Comparison of ENCODE assay signal across 18 cellular contexts in genomic region chr6:149053848-149054558, GRCh38.
DNase-seq lines count a peak whose midpoint lies in the region; ATAC-seq and TF ChIP-seq lines count a peak whose summit lies in the region.
"Had no signal": no experiment of that assay in that cellular context is flagged by ENCODE, and none has a peak within 500 bp of the region (broad histone marks: within the 10 kb centered on the region; RNA-seq: fewer than 3 reads in every experiment).

No MANE protein-coding gene starts in this region.

- no peak overlapping the region for H3K27ac Mint-ChIP-seq in activated CD4-positive, alpha-beta T cell treated with anti-CD3 and anti-CD28 coated beads, Interleukin-2, amount 10 ng/mL, durations not matched to agents 24 days and 14 days
- peak overlapping the region; percentile 57 for H3K27ac Mint-ChIP-seq in activated naive CD8-positive, alpha-beta T cell treated with anti-CD3 and anti-CD28 coated beads, Interleukin-2, amount 50 U/mL, for 24 hours
- peak overlapping the region; percentile 84 for H3K27ac Mint-ChIP-seq in stimulated activated naive B cell treated with anti-CD40 and anti-IgM and Interleukin-4, amounts not matched to agents 10 μg/mL and 1 μg/mL and 100 μg/mL, for 72 hours
- H3K27ac Mint-ChIP-seq: activated naive CD4-positive, alpha-beta T cell treated with anti-CD3 and anti-CD28 coated beads, Interleukin-2, amount 50 U/mL, for 72 hours had no signal

- H3K36me3 Mint-ChIP-seq in activated CD4-positive, alpha-beta T cell treated with anti-CD3 and anti-CD28 coated beads, Interleukin-2, amount 10 ng/mL, durations not matched to agents 24 days and 14 days (ENCODE audit: low read depth) = peaks cover 8% of the 10 kb centered on the region
- H3K36me3 Mint-ChIP-seq in activated naive CD8-positive, alpha-beta T cell treated with anti-CD3 and anti-CD28 coated beads, Interleukin-2, amount 50 U/mL, for 24 hours (ENCODE audit: low read depth) = no peaks in the 10 kb centered on the region
- peaks cover 15 to 16% of the 10 kb centered on the region in 2 donors for H3K36me3 Mint-ChIP-seq in stimulated activated naive B cell treated with anti-CD40 and anti-IgM and Interleukin-4, amounts not matched to agents 10 μg/mL and 1 μg/mL and 100 μg/mL, for 72 hours

- TF ChIP-seq POLR2A in lower leg skin (IDR thresholded peaks at IDR 0.05) = no peak

- H3K27me3 Mint-ChIP-seq in activated CD4-positive, alpha-beta T cell treated with anti-CD3 and anti-CD28 coated beads, Interleukin-2, amount 10 ng/mL, durations not matched to agents 24 days and 14 days = no peaks in the 10 kb centered on the region
- H3K27me3 Mint-ChIP-seq in activated naive CD8-positive, alpha-beta T cell treated with anti-CD3 and anti-CD28 coated beads, Interleukin-2, amount 50 U/mL, for 24 hours = no peaks in the 10 kb centered on the region
- no peaks in the 10 kb centered on the region for H3K27me3 Mint-ChIP-seq in stimulated activated naive B cell treated with anti-CD40 and anti-IgM and Interleukin-4, amounts not matched to agents 10 μg/mL and 1 μg/mL and 100 μg/mL, for 72 hours

- no peak overlapping the region for H3K4me3 Mint-ChIP-seq in activated CD4-positive, alpha-beta T cell treated with anti-CD3 and anti-CD28 coated beads, Interleukin-2, amount 10 ng/mL, durations not matched to agents 24 days and 14 days
- H3K4me3 Mint-ChIP-seq in activated naive CD8-positive, alpha-beta T cell treated with anti-CD3 and anti-CD28 coated beads, Interleukin-2, amount 50 U/mL, for 24 hours = no peak overlapping the region
- peak overlapping the region; percentile 20 to 62 for H3K4me3 Mint-ChIP-seq in stimulated activated naive B cell treated with anti-CD40 and anti-IgM and Interleukin-4, amounts not matched to agents 10 μg/mL and 1 μg/mL and 100 μg/mL, for 72 hours

- peaks cover 32% of the 10 kb centered on the region for H3K4me1 Mint-ChIP-seq in activated CD4-positive, alpha-beta T cell treated with anti-CD3 and anti-CD28 coated beads, Interleukin-2, amount 10 ng/mL, durations not matched to agents 24 days and 14 days
- peaks cover 28% of the 10 kb centered on the region for H3K4me1 Mint-ChIP-seq in activated naive CD8-positive, alpha-beta T cell treated with anti-CD3 and anti-CD28 coated beads, Interleukin-2, amount 50 U/mL, for 24 hours
- peaks cover 15 to 34% of the 10 kb centered on the region in 2 donors for H3K4me1 Mint-ChIP-seq in stimulated activated naive B cell treated with anti-CD40 and anti-IgM and Interleukin-4, amounts not matched to agents 10 μg/mL and 1 μg/mL and 100 μg/mL, for 72 hours

- intact Hi-C loops in activated CD4-positive, alpha-beta T cell treated with anti-CD3 and anti-CD28 coated beads, Interleukin-2, amount 10 ng/mL, durations not matched to agents 24 days and 14 days (cut with micrococcal nuclease) = no loop called here
- intact Hi-C loops in lower leg skin (cut with DNase I; ENCODE audit: low total_unique reads) = no loop called here

- ATAC-seq in HG03175 (IDR thresholded peaks at IDR 0.05; ENCODE audit: unreplicated experiment) = peak; percentile 1
- ATAC-seq in activated naive CD8-positive, alpha-beta T cell treated with anti-CD3 and anti-CD28 coated beads, Interleukin-2, amount 50 U/mL, for 24 hours = no peak
- no peak for ATAC-seq in stimulated activated naive B cell treated with anti-CD40 and anti-IgM and Interleukin-4, amounts not matched to agents 10 μg/mL and 1 μg/mL and 100 μg/mL, for 72 hours (replicated peaks)
- ATAC-seq: activated naive CD4-positive, alpha-beta T cell treated with anti-CD3 and anti-CD28 coated beads, Interleukin-2, amount 50 U/mL, for 72 hours; sciatic nerve had no signal

- DNase-seq in activated CD4-positive, alpha-beta T cell treated with anti-CD3 and anti-CD28 coated beads, Interleukin-2, amount 10 ng/mL, durations not matched to agents 24 days and 14 days = peak; percentile 53
- no peak for DNase-seq in activated CD4-positive, alpha-beta T cell treated with anti-CD3 and anti-CD28 coated beads, Interleukin-2, amount 50 U/mL, for 48 hours
- DNase-seq in activated naive CD8-positive, alpha-beta T cell treated with anti-CD3 and anti-CD28 coated beads, Interleukin-2, amount 50 U/mL, for 24 hours = no peak
- DNase-seq in stimulated activated naive B cell treated with anti-CD40 and anti-IgM and Interleukin-4, amounts not matched to agents 10 μg/mL and 1 μg/mL and 100 μg/mL, for 72 hours = no peak
- DNase-seq in lower leg skin (ENCODE audit: low spot score in 2 of 2) = no peak
- no peak for DNase-seq in kidney tubule cell (ENCODE audit: low spot score)
- no peak for DNase-seq in nucleus accumbens (lab: John Stamatoyannopoulos, UW)
- DNase-seq: 8988T, COR-L47, mammary epithelial cell, MG63, occipital lobe, SJCRH30, trophoblast cell had no signal

- no peak for TF ChIP-seq CTCF in lower leg skin (IDR thresholded peaks at IDR 0.05)

- no peak overlapping the region for H3K4me3 ChIP-seq in lower leg skin (ENCODE audit: low read depth, poor library complexity, severe bottlenecking)
- H3K4me3 ChIP-seq: cardiac muscle cell, MG63, SJCRH30 had no signal

- WGBS in lower leg skin, 2 donors = 93 to 94% methylated on average over 4 of the region's 4 CpGs

- H3K9me3 Mint-ChIP-seq in activated CD4-positive, alpha-beta T cell treated with anti-CD3 and anti-CD28 coated beads, Interleukin-2, amount 10 ng/mL, durations not matched to agents 24 days and 14 days = peaks cover 4% of the 10 kb centered on the region
- no peaks in the 10 kb centered on the region for H3K9me3 Mint-ChIP-seq in activated naive CD8-positive, alpha-beta T cell treated with anti-CD3 and anti-CD28 coated beads, Interleukin-2, amount 50 U/mL, for 24 hours
- H3K9me3 Mint-ChIP-seq in stimulated activated naive B cell treated with anti-CD40 and anti-IgM and Interleukin-4, amounts not matched to agents 10 μg/mL and 1 μg/mL and 100 μg/mL, for 72 hours = no peaks in the 10 kb centered on the region

Comparison
In these comparisons a context has a peak if more than half of its experiments do, and no peak if none do; other contexts are left out.
1. H3K4me3 Mint-ChIP-seq: peak in stimulated activated naive B cell treated with anti-CD40 and anti-IgM and Interleukin-4, amounts not matched to agents 10 μg/mL and 1 μg/mL and 100 μg/mL, for 72 hours (2 of 2); none in activated CD4-positive, alpha-beta T cell treated with anti-CD3 and anti-CD28 coated beads, Interleukin-2, amount 10 ng/mL, durations not matched to agents 24 days and 14 days (single experiment) and activated naive CD8-positive, alpha-beta T cell treated with anti-CD3 and anti-CD28 coated beads, Interleukin-2, amount 50 U/mL, for 24 hours (single experiment).